In genomic region chr11:14408612-14409011, GRCh38 we compare ENCODE assay signal across 9 cellular contexts.
"Had no signal": no experiment of that assay in that cellular context is flagged by ENCODE, and none has a peak within 500 bp of the region (broad histone marks: within the 10 kb centered on the region; RNA-seq: fewer than 3 reads in every experiment).

No MANE protein-coding gene starts in this region.

- H3K4me3 Mint-ChIP-seq: H9 had no signal

- DNase-seq: GOT3, H9, HCEC 1CT, Karpas-422, KBM-7 had no signal

- H3K9me3 Mint-ChIP-seq: H9 had no signal

- ATAC-seq: HepG2 had no signal

- H3K27ac ChIP-seq: KMS-11 had no signal

- FAIRE-seq: H54, HepG2, HTR-8/SVneo had no signal

- H3K4me2 ChIP-seq: KMS-11 had no signal

- H3K9ac ChIP-seq: KMS-11 had no signal
